1 cellular context compared by ENCODE assay signal in genomic region chr2:219571311-219572236, GRCh38.
A peak's percentile ranks its signal among the peaks of the same experiment; 100 is the strongest.
TF ChIP-seq lines count a peak whose summit lies in the region.

TSS of gene OBSL1 (minus strand) at chr2:219571539. CDS start at chr2:219571232, 307 bp downstream.

TF ChIP-seq in HepG2, 621 proteins besides CTCF, POLR2A, EP300 and RAD21 (continued from another document and continues in another):
- TF ChIP-seq, protein P1, sequence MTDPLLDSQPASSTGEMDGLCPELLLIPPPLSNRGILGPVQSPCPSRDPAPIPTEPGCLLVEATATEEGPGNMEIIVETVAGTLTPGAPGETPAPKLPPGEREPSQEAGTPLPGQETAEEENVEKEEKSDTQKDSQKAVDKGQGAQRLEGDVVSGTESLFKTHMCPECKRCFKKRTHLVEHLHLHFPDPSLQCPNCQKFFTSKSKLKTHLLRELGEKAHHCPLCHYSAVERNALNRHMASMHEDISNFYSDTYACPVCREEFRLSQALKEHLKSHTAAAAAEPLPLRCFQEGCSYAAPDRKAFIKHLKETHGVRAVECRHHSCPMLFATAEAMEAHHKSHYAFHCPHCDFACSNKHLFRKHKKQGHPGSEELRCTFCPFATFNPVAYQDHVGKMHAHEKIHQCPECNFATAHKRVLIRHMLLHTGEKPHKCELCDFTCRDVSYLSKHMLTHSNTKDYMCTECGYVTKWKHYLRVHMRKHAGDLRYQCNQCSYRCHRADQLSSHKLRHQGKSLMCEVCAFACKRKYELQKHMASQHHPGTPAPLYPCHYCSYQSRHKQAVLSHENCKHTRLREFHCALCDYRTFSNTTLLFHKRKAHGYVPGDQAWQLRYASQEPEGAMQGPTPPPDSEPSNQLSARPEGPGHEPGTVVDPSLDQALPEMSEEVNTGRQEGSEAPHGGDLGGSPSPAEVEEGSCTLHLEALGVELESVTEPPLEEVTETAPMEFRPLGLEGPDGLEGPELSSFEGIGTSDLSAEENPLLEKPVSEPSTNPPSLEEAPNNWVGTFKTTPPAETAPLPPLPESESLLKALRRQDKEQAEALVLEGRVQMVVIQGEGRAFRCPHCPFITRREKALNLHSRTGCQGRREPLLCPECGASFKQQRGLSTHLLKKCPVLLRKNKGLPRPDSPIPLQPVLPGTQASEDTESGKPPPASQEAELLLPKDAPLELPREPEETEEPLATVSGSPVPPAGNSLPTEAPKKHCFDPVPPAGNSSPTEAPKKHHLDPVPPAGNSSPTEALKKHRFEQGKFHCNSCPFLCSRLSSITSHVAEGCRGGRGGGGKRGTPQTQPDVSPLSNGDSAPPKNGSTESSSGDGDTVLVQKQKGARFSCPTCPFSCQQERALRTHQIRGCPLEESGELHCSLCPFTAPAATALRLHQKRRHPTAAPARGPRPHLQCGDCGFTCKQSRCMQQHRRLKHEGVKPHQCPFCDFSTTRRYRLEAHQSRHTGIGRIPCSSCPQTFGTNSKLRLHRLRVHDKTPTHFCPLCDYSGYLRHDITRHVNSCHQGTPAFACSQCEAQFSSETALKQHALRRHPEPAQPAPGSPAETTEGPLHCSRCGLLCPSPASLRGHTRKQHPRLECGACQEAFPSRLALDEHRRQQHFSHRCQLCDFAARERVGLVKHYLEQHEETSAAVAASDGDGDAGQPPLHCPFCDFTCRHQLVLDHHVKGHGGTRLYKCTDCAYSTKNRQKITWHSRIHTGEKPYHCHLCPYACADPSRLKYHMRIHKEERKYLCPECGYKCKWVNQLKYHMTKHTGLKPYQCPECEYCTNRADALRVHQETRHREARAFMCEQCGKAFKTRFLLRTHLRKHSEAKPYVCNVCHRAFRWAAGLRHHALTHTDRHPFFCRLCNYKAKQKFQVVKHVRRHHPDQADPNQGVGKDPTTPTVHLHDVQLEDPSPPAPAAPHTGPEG (CRISPR knock-in tag; IDR thresholded peaks at IDR 0.05), result no peak; the same call in 1 of the 2 replicates
- TF ChIP-seq ZBTB8A (CRISPR knock-in tag; IDR thresholded peaks at IDR 0.05; ENCODE audit: borderline replicate concordance, low read depth) (no peak), BCL3 (CRISPR knock-in tag; IDR thresholded peaks at IDR 0.05) (no peak), RARG (CRISPR knock-in tag; IDR thresholded peaks at IDR 0.05; ENCODE audit: low read depth) (0 out of 2 replicates have a peak, but pooled peaks have one; percentile 32), KDM5A (IDR thresholded peaks at IDR 0.05; ENCODE audit: borderline replicate concordance, low read length) (peak; percentile 43; the same call in 1 of the 2 replicates), TCF7 (IDR thresholded peaks at IDR 0.05; ENCODE audit: low read depth) (peak; percentile 49; the same call in 1 of the 2 replicates), ZNF431 (CRISPR knock-in tag; IDR thresholded peaks at IDR 0.05; ENCODE audit: borderline replicate concordance, low read depth) (peak; percentile 20), ZNF775 (CRISPR knock-in tag; IDR thresholded peaks at IDR 0.05; ENCODE audit: borderline replicate concordance) (no peak), ZNF83 (CRISPR knock-in tag; IDR thresholded peaks at IDR 0.05; ENCODE audit: borderline replicate concordance) (no peak), PAX8 (CRISPR knock-in tag; IDR thresholded peaks at IDR 0.05; ENCODE audit: borderline replicate concordance) (no peak), ZNF407 (CRISPR knock-in tag; IDR thresholded peaks at IDR 0.05; ENCODE audit: not compliant biosample characterization) (no peak), GPBP1L1 (CRISPR knock-in tag; IDR thresholded peaks at IDR 0.05) (no peak), THAP11 (CRISPR knock-in tag; IDR thresholded peaks at IDR 0.05) (peak; percentile 62), ZNF773 (CRISPR knock-in tag; IDR thresholded peaks at IDR 0.05; ENCODE audit: borderline replicate concordance) (no peak), MTA3 (CRISPR knock-in tag; IDR thresholded peaks at IDR 0.05) (no peak), SP5 (CRISPR knock-in tag; IDR thresholded peaks at IDR 0.05; ENCODE audit: borderline replicate concordance, low read depth) (peak; percentile 65), CEBPG (CRISPR knock-in tag; IDR thresholded peaks at IDR 0.05) (peak; percentile 34; the same call in 1 of the 2 replicates), CREB1 (IDR thresholded peaks at IDR 0.05) (peak; percentile 51; the same call in 1 of the 2 replicates), CREB1 (CRISPR knock-in tag; IDR thresholded peaks at IDR 0.05) (peak; percentile 49; the same call in 1 of the 2 replicates), ZNF644 (CRISPR knock-in tag; IDR thresholded peaks at IDR 0.05; ENCODE audit: low read depth) (no peak), ZNF7 (CRISPR knock-in tag; IDR thresholded peaks at IDR 0.05) (no peak), MEF2D (CRISPR knock-in tag; IDR thresholded peaks at IDR 0.05) (peak; percentile 69; the same call in 1 of the 2 replicates), SALL1 (CRISPR knock-in tag; IDR thresholded peaks at IDR 0.05) (peak; percentile 85), SRSF1 (optimal IDR thresholded peaks at IDR 0.05; ENCODE audit: low read depth, low read length) (peak; percentile 51), HIVEP1 (CRISPR knock-in tag; IDR thresholded peaks at IDR 0.05) (peak; percentile 47), ZNF232 (CRISPR knock-in tag; IDR thresholded peaks at IDR 0.05; ENCODE audit: borderline replicate concordance) (no peak; the same call in 1 of the 2 replicates), ZNF746 (CRISPR knock-in tag; IDR thresholded peaks at IDR 0.05) (peak; percentile 91), RARA (CRISPR knock-in tag; IDR thresholded peaks at IDR 0.05) (peak; percentile 74)
- TF ChIP-seq, protein P2, sequence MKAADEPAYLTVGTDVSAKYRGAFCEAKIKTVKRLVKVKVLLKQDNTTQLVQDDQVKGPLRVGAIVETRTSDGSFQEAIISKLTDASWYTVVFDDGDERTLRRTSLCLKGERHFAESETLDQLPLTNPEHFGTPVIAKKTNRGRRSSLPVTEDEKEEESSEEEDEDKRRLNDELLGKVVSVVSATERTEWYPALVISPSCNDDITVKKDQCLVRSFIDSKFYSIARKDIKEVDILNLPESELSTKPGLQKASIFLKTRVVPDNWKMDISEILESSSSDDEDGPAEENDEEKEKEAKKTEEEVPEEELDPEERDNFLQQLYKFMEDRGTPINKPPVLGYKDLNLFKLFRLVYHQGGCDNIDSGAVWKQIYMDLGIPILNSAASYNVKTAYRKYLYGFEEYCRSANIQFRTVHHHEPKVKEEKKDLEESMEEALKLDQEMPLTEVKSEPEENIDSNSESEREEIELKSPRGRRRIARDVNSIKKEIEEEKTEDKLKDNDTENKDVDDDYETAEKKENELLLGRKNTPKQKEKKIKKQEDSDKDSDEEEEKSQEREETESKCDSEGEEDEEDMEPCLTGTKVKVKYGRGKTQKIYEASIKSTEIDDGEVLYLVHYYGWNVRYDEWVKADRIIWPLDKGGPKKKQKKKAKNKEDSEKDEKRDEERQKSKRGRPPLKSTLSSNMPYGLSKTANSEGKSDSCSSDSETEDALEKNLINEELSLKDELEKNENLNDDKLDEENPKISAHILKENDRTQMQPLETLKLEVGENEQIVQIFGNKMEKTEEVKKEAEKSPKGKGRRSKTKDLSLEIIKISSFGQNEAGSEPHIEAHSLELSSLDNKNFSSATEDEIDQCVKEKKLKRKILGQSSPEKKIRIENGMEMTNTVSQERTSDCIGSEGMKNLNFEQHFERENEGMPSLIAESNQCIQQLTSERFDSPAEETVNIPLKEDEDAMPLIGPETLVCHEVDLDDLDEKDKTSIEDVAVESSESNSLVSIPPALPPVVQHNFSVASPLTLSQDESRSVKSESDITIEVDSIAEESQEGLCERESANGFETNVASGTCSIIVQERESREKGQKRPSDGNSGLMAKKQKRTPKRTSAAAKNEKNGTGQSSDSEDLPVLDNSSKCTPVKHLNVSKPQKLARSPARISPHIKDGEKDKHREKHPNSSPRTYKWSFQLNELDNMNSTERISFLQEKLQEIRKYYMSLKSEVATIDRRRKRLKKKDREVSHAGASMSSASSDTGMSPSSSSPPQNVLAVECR (CRISPR knock-in tag; IDR thresholded peaks at IDR 0.05; ENCODE audit: borderline replicate concordance), result peak; percentile 36; the same call in 1 of the 2 replicates
- TF ChIP-seq, protein P3, sequence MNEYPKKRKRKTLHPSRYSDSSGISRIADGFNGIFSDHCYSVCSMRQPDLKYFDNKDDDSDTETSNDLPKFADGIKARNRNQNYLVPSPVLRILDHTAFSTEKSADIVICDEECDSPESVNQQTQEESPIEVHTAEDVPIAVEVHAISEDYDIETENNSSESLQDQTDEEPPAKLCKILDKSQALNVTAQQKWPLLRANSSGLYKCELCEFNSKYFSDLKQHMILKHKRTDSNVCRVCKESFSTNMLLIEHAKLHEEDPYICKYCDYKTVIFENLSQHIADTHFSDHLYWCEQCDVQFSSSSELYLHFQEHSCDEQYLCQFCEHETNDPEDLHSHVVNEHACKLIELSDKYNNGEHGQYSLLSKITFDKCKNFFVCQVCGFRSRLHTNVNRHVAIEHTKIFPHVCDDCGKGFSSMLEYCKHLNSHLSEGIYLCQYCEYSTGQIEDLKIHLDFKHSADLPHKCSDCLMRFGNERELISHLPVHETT (CRISPR knock-in tag; conservative IDR thresholded peaks at IDR 0.05), result no peak
- TF ChIP-seq, protein P4, sequence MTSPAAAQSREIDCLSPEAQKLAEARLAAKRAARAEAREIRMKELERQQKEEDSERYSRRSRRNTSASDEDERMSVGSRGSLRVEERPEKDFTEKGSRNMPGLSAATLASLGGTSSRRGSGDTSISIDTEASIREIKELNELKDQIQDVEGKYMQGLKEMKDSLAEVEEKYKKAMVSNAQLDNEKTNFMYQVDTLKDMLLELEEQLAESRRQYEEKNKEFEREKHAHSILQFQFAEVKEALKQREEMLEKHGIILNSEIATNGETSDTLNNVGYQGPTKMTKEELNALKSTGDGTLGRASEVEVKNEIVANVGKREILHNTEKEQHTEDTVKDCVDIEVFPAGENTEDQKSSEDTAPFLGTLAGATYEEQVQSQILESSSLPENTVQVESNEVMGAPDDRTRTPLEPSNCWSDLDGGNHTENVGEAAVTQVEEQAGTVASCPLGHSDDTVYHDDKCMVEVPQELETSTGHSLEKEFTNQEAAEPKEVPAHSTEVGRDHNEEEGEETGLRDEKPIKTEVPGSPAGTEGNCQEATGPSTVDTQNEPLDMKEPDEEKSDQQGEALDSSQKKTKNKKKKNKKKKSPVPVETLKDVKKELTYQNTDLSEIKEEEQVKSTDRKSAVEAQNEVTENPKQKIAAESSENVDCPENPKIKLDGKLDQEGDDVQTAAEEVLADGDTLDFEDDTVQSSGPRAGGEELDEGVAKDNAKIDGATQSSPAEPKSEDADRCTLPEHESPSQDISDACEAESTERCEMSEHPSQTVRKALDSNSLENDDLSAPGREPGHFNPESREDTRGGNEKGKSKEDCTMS (CRISPR knock-in tag; conservative IDR thresholded peaks at IDR 0.05), result no peak
